26 cellular contexts compared by ENCODE assay signal in the genomic region with DNA sequence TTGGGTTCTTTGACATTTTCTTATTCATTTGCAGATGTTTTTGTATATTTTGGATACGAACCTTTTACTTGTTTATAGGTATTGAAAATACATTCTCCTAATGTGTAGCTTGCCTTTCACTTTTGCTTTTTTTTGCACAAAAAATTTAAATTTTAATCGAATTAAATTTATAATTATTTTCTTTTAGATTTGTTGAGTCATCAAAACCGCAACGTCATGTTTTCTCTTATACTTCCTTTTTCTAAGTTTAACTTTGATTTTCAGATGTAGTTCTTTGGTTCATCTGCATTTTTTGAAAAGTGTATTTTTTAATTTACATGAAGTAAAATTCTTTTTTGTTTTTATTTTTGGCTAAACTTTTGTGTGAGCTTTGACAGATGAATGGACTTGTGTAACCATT.
"Had no signal": no experiment of that assay in that cellular context is flagged by ENCODE, and none has a peak within 500 bp of the region (broad histone marks: within the 10 kb centered on the region; RNA-seq: fewer than 3 reads in every experiment).

No MANE protein-coding gene starts in this region.

- ATAC-seq: foreskin keratinocyte; heart right ventricle; left ventricle myocardium superior; lower lobe of right lung; natural killer cell; psoas muscle; right cardiac atrium; stimulated activated naive B cell treated with anti-CD40 and anti-IgM and Interleukin-4, amounts not matched to agents 10 μg/mL and 1 μg/mL and 100 μg/mL, for 72 hours had no signal

- H3K27ac ChIP-seq: coronary artery, esophagus muscularis mucosa, foreskin keratinocyte, heart right ventricle, lower lobe of right lung, ovary, psoas muscle, skin epidermis, thoracic aorta, tibial nerve, upper lobe of left lung had no signal

- H3K4me3 ChIP-seq: coronary artery, esophagus muscularis mucosa, heart right ventricle, lower lobe of right lung, ovary, psoas muscle, skin epidermis, thoracic aorta, tibial nerve, upper lobe of left lung had no signal

- H3K9me3 ChIP-seq: esophagus muscularis mucosa, heart right ventricle, lower lobe of right lung, ovary, psoas muscle, thoracic aorta, tibial nerve, upper lobe of left lung had no signal

- DNase-seq: dermis blood vessel endothelial cell; effector memory CD4-positive, alpha-beta T cell; foreskin keratinocyte; glutamatergic neuron; heart right ventricle; hippocampal formation; islet precursor cell; left ventricle myocardium superior; lower lobe of right lung; natural killer cell; occipital lobe; ovary; posterior cingulate gyrus; psoas muscle; right cardiac atrium; stimulated activated CD4-positive, alpha-beta T cell treated with anti-CD3 and anti-CD28 coated beads, Interleukin-15, amount 100 ng/mL, for 24 hours; stimulated activated CD4-positive, alpha-beta T cell treated with anti-CD3 and anti-CD28 coated beads, Interleukin-2, amount 100 ng/mL, for 48 hours; stimulated activated naive B cell treated with anti-CD40 and anti-IgM and Interleukin-4, amounts not matched to agents 10 μg/mL and 1 μg/mL and 100 μg/mL, for 72 hours; upper lobe of left lung had no signal

- FAIRE-seq: endothelial cell of umbilical vein, urothelium cell line had no signal

- H3K36me3 ChIP-seq: esophagus muscularis mucosa, heart right ventricle, lower lobe of right lung, ovary, thoracic aorta, tibial nerve, upper lobe of left lung had no signal

- H3K27me3 ChIP-seq: esophagus muscularis mucosa, foreskin keratinocyte, heart right ventricle, ovary, tibial nerve, upper lobe of left lung had no signal

- H3K4me1 ChIP-seq: esophagus muscularis mucosa, foreskin keratinocyte, heart right ventricle, lower lobe of right lung, psoas muscle, tibial nerve, upper lobe of left lung had no signal
